Comparison of ENCODE assay signal across 13 cellular contexts in genomic region chr17:82875418-82875856, GRCh38. TPM values are rescaled to one million over a fixed set of nuclear protein-coding genes. Genes with fewer than 3 reads are reported as not detected.
DNase-seq lines count a peak whose midpoint lies in the region; ATAC-seq and TF ChIP-seq lines count a peak whose summit lies in the region.
"Had no signal": no experiment of that assay in that cellular context is flagged by ENCODE, and none has a peak within 500 bp of the region (broad histone marks: within the 10 kb centered on the region; RNA-seq: fewer than 3 reads in every experiment).

No MANE protein-coding gene starts in this region.

- intact Hi-C loops in MCF 10A (cut with micrococcal nuclease) = no loop called here
- intact Hi-C loops in left lung (cut with DNase I) = no loop called here

- peaks cover 34 to 62% of the 10 kb centered on the region in 2 donors for H3K4me1 ChIP-seq in left lung
- H3K4me1 ChIP-seq in upper lobe of left lung = peaks cover 24 to 57% (median 56%) of the 10 kb centered on the region in 4 donors
- H3K4me1 ChIP-seq: parathyroid adenoma had no signal

- peaks cover 22% of the 10 kb centered on the region for H3K36me3 Mint-ChIP-seq in MCF 10A (ENCODE audit: insufficient read depth, unreplicated experiment)

- H3K4me3 ChIP-seq in left lung (no peak overlapping the region), upper lobe of left lung (peak overlapping the region in 1 of 4 donors; percentile 4)
- H3K4me3 ChIP-seq: SJCRH30 had no signal

- H3K27me3 ChIP-seq in left lung (no peaks in the 10 kb centered on the region), upper lobe of left lung (no peaks in the 10 kb centered on the region)
- H3K27me3 ChIP-seq: SJCRH30 had no signal

- no peak for TF ChIP-seq EP300 in upper lobe of left lung (IDR thresholded peaks at IDR 0.05)

- H3K9me3 ChIP-seq in left lung (no peaks in the 10 kb centered on the region), upper lobe of left lung (no peaks in the 10 kb centered on the region)
- H3K9me3 ChIP-seq: SJCRH30 had no signal

- peak in 2 of 4 donors; percentile 44 to 75 for TF ChIP-seq POLR2A in upper lobe of left lung (IDR thresholded peaks at IDR 0.05)

- TF ChIP-seq CTCF in MCF 10A (IDR thresholded peaks at IDR 0.05; ENCODE audit: unreplicated experiment) = no peak
- TF ChIP-seq CTCF in left lung (IDR thresholded peaks at IDR 0.05) = no peak
- TF ChIP-seq CTCF in upper lobe of left lung (IDR thresholded peaks at IDR 0.05) = no peak

- no TSS peak for BruUV-seq in MCF 10A (replicated peaks; lab: Mats Ljungman, UMichigan)

- ATAC-seq in left lung (peak; percentile 67), upper lobe of left lung (ENCODE audit: low FRiP score in 2 of 2) (peak in 1 of 2 donors; percentile 69), HG02840 (IDR thresholded peaks at IDR 0.05; ENCODE audit: low FRiP score, unreplicated experiment) (no peak)

- H3K27ac ChIP-seq in left lung (peak overlapping the region; percentile 79 to 81), upper lobe of left lung (peak overlapping the region; percentile 77 to 90 (median 82))
- H3K27ac ChIP-seq: parathyroid adenoma, SJCRH30 had no signal

- 66 to 70% methylated on average over 10 to 19 of the region's 19 CpGs for WGBS in upper lobe of left lung, 2 donors

- peak overlapping the region; percentile 97 for H3K27ac Mint-ChIP-seq in MCF 10A (ENCODE audit: low read depth, unreplicated experiment)

- DNase-seq in NOMO-1 treated with DMSO at 0.1 percent for 48 hours (lab: John Stamatoyannopoulos, UW; ENCODE audit: unreplicated experiment) (peak; percentile 30), NOMO-1 treated with dmso at 0.1 percent for 144 hours (lab: John Stamatoyannopoulos, UW; ENCODE audit: unreplicated experiment) (no peak), MCF 10A (ENCODE audit: unreplicated experiment) (peak; percentile 94), left lung (peak; percentile 75 to 87), upper lobe of left lung (peak; percentile 87 to 90), COLO829 (ENCODE audit: low spot score) (no peak)
- no peak for DNase-seq in activated T-cell treated with anti-CD3 and anti-CD28 coated beads, Interleukin-2, amount 50 U/mL, for 1 hour
- DNase-seq: activated CD4-positive, alpha-beta T cell treated with anti-CD3 and anti-CD28 coated beads for 48 hours; left cardiac atrium; SJCRH30 had no signal

- peaks cover 26% of the 10 kb centered on the region for H3K4me1 Mint-ChIP-seq in MCF 10A (ENCODE audit: insufficient read depth, unreplicated experiment)

- CTCF ChIA-PET in MCF 10A (lab: Yijun Ruan, JAX) = interaction anchor here (0.5 to 2.9 kb wide), 12 partner anchors 12 to 464 kb away, joined by 3 to 28 read pairs (median 3); no protein-coding TSS in a partner anchor

- no peaks in the 10 kb centered on the region for H3K9me3 Mint-ChIP-seq in MCF 10A (ENCODE audit: unreplicated experiment)

- H3K27me3 Mint-ChIP-seq in MCF 10A (ENCODE audit: insufficient read depth, unreplicated experiment) = no peaks in the 10 kb centered on the region

- H3K36me3 ChIP-seq in left lung = peaks cover 0 to 22% of the 10 kb centered on the region in 2 donors
- peaks cover 0 to 25% (median 12%) of the 10 kb centered on the region in 4 donors for H3K36me3 ChIP-seq in upper lobe of left lung

- POLR2A ChIA-PET in MCF 10A (lab: Yijun Ruan, JAX) = interaction anchor here (0.6 to 3.6 kb wide), 39 partner anchors 10 to 577 kb away, joined by 3 to 162 read pairs (median 4); partner anchors contain the start of genes FN3KRP, FOXK2, METRNL and ZNF750

- peak overlapping the region; percentile 69 for H3K4me3 Mint-ChIP-seq in MCF 10A (ENCODE audit: unreplicated experiment)

RNA-seq across cellular contexts. Expression of gene ZNF750, which starts 35.6 kb away (rescaled TPM):
- total RNA-seq in MCF 10A (2022) (0.14 TPM in 1 of 2 replicates, not detected in the other), left lung (1 to 10 TPM; 1.6 to 3.4 TPM), upper lobe of left lung (10 to 100 TPM in 2 of 6 donors, 1 to 10 TPM in 4; 2.9 to 14.4 (median 6.9) TPM)
- total RNA-seq: cardiac septum, left cardiac atrium, SJCRH30 had no signal

Comparison
In these comparisons a context has a peak if more than half of its experiments do, and no peak if none do; other contexts are left out.
1. DNase-seq: peak in NOMO-1 treated with DMSO at 0.1 percent for 48 hours (single experiment), MCF 10A (single experiment), left lung (2 of 2) and upper lobe of left lung (2 of 2); none in NOMO-1 treated with dmso at 0.1 percent for 144 hours (single experiment), activated T-cell treated with anti-CD3 and anti-CD28 coated beads, Interleukin-2, amount 50 U/mL, for 1 hour (single experiment) and COLO829 (single experiment).